In the genomic region with DNA sequence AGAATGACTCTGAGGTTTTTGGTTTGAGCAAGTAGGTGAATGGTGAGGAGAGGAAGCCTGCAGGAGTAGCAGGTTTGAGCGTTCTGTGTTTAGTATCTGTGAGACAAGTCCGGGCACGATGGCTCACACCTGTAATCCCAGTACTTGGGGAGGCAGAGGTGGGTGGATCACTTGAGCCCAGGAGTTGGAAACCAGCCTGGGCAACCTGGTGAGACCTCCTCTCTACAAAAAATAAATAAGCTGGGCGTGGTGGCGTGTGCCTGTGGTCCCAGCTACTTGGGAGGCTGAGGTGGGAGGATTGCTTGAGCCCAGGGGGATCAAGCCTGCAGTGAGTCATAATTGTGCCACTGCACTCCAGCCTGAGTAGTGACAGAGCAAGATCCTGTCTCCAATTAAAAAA, we compare ENCODE assay signal across 23 cellular contexts. TPM values are rescaled to one million over a fixed set of nuclear protein-coding genes. Genes with fewer than 3 reads are reported as not detected.
DNase-seq lines count a peak whose midpoint lies in the region; ATAC-seq, FAIRE-seq and TF ChIP-seq lines count a peak whose summit lies in the region.
"Had no signal": no experiment of that assay in that cellular context is flagged by ENCODE, and none has a peak within 500 bp of the region (broad histone marks: within the 10 kb centered on the region; RNA-seq: fewer than 3 reads in every experiment).

No MANE protein-coding gene starts in this region.

- no peak for TF ChIP-seq POLR2A in uterus (IDR thresholded peaks at IDR 0.05)

- H3K4me1 ChIP-seq in uterus, result no peaks in the 10 kb centered on the region
- H3K4me1 ChIP-seq in right atrium auricular region, result no peaks in the 10 kb centered on the region
- H3K4me1 ChIP-seq: A549, vagina had no signal

- FAIRE-seq in bronchial epithelial cell (lab: Jason Lieb, UNC), result peak; percentile 62
- no peak for FAIRE-seq in urothelium cell line (lab: Jason Lieb, UNC)
- FAIRE-seq: A549, frontal cortex, GM19239 had no signal

- no peaks in the 10 kb centered on the region for H3K27me3 ChIP-seq in bronchial epithelial cell (ENCODE audit: control insufficient read depth, insufficient read depth, low read length)
- H3K27me3 ChIP-seq in uterus, result no peaks in the 10 kb centered on the region
- H3K27me3 ChIP-seq in right atrium auricular region, result no peaks in the 10 kb centered on the region
- H3K27me3 ChIP-seq: vagina had no signal

- no peak for ATAC-seq in activated naive CD4-positive, alpha-beta T cell treated with anti-CD3 and anti-CD28 coated beads, Interleukin-2, amount 50 U/mL, for 72 hours
- ATAC-seq: A549, left colon had no signal

- H3K9me3 Mint-ChIP-seq in activated naive CD4-positive, alpha-beta T cell treated with anti-CD3 and anti-CD28 coated beads, Interleukin-2, amount 50 U/mL, for 72 hours, result no peaks in the 10 kb centered on the region
- H3K9me3 Mint-ChIP-seq: activated naive CD8-positive, alpha-beta T cell treated with anti-CD3 and anti-CD28 coated beads, Interleukin-2, amount 10 ng/mL, durations not matched to agents 7 days and 5 days; activated T-helper 1 cell treated with anti-CD3 and anti-CD28 coated beads, Interleukin-12 subunit alpha, Interleukin-12 subunit beta, Interleukin-2, Interleukin-4 antibody, amounts not matched to agents 30 ng/mL and 10 ng/mL and 1 ng/mL, durations not matched to agents 14 hours and 24 hours and 36 hours had no signal

- H3K27ac Mint-ChIP-seq in activated naive CD4-positive, alpha-beta T cell treated with anti-CD3 and anti-CD28 coated beads, Interleukin-2, amount 50 U/mL, for 72 hours, result peak overlapping the region; percentile 26 to 60
- H3K27ac Mint-ChIP-seq: activated naive CD8-positive, alpha-beta T cell treated with anti-CD3 and anti-CD28 coated beads, Interleukin-2, amount 10 ng/mL, durations not matched to agents 7 days and 5 days; activated T-helper 1 cell treated with anti-CD3 and anti-CD28 coated beads, Interleukin-12 subunit alpha, Interleukin-12 subunit beta, Interleukin-2, Interleukin-4 antibody, amounts not matched to agents 30 ng/mL and 10 ng/mL and 1 ng/mL, durations not matched to agents 14 hours and 24 hours and 36 hours had no signal

- no peak for DNase-seq in activated naive CD4-positive, alpha-beta T cell treated with anti-CD3 and anti-CD28 coated beads, Interleukin-2, amount 50 U/mL, for 72 hours (ENCODE audit: low spot score in 2 of 2)
- no peak for DNase-seq in activated naive CD4-positive, alpha-beta T cell treated with anti-CD3 and anti-CD28 coated beads, Interleukin-2, amount 50 U/mL, for 16 hours
- DNase-seq in NCI-H510A treated with DMSO at 0.1 percent for 48 hours (lab: John Stamatoyannopoulos, UW) (peak; percentile 76), bronchial epithelial cell (ENCODE audit: low read depth) (peak; percentile 96), urothelium cell line (ENCODE audit: low spot score) (peak; percentile 23), uterus (no peak), right atrium auricular region (ENCODE audit: low spot score) (no peak)
- no peak for DNase-seq in activated CD8-positive, alpha-beta memory T cell treated with anti-CD3 and anti-CD28 coated beads for 24 hours
- DNase-seq: activated naive CD8-positive, alpha-beta T cell treated with anti-CD3 and anti-CD28 coated beads, Interleukin-2, amount 10 ng/mL, durations not matched to agents 7 days and 5 days; Calu3; GOT3; left colon; NCI-H187 had no signal

- peaks cover 0 to 7% of the 10 kb centered on the region in 2 donors for H3K36me3 Mint-ChIP-seq in activated naive CD4-positive, alpha-beta T cell treated with anti-CD3 and anti-CD28 coated beads, Interleukin-2, amount 50 U/mL, for 72 hours

- intact Hi-C loops in uterus (cut with DNase I; ENCODE audit: low total_unique reads), result no loop called here

- H3K4me3 ChIP-seq in bronchial epithelial cell (ENCODE audit: low read depth, low read length) (no peak overlapping the region), uterus (no peak overlapping the region), right atrium auricular region (no peak overlapping the region)
- H3K4me3 ChIP-seq: A549, coronary artery, SK-N-MC, vagina had no signal

- H3K9me3 ChIP-seq in uterus (no peaks in the 10 kb centered on the region), right atrium auricular region (no peaks in the 10 kb centered on the region)
- H3K9me3 ChIP-seq: A549, vagina had no signal

- no peak overlapping the region for H3K27ac ChIP-seq in uterus
- H3K27ac ChIP-seq in right atrium auricular region, result no peak overlapping the region
- H3K27ac ChIP-seq: A549, coronary artery, SK-N-MC, vagina had no signal

- TF ChIP-seq CTCF in bronchial epithelial cell (IDR thresholded peaks at IDR 0.05; ENCODE audit: insufficient read depth, low read length, severe bottlenecking) (no peak), uterus (IDR thresholded peaks at IDR 0.05) (no peak), right atrium auricular region (IDR thresholded peaks at IDR 0.05) (no peak)

- H3K36me3 ChIP-seq in bronchial epithelial cell (ENCODE audit: control insufficient read depth, insufficient read depth, low read length), result no peaks in the 10 kb centered on the region
- H3K36me3 ChIP-seq in uterus, result no peaks in the 10 kb centered on the region
- no peaks in the 10 kb centered on the region for H3K36me3 ChIP-seq in right atrium auricular region
- H3K36me3 ChIP-seq: vagina had no signal

RNA-seq across cellular contexts. Expression of gene CENATAC, which starts 9.7 kb away (rescaled TPM):
- 10 to 100 TPM; 39.0 to 60.1 TPM for total RNA-seq in activated naive CD4-positive, alpha-beta T cell treated with anti-CD3 and anti-CD28 coated beads, Interleukin-2, amount 50 U/mL, for 72 hours
- total RNA-seq in bronchial epithelial cell (21.3 and 22.5 TPM in 2 replicates), uterus (10 to 100 TPM; 19.5 to 88.2 (median 49.7) TPM), right atrium auricular region (10 to 100 TPM in 1 of 2 donors, 1 to 10 TPM in 1; 8.7 to 11.9 TPM)

RNA-seq across cellular contexts. Expression of gene FOXR1, which starts 16.7 kb away (rescaled TPM):
- total RNA-seq in activated naive CD4-positive, alpha-beta T cell treated with anti-CD3 and anti-CD28 coated beads, Interleukin-2, amount 50 U/mL, for 72 hours, result not detected
- not detected in 2 replicates for total RNA-seq in bronchial epithelial cell
- total RNA-seq in uterus, result not detected
- not detected for total RNA-seq in right atrium auricular region
- total RNA-seq: activated CD8-positive, alpha-beta memory T cell treated with anti-CD3 and anti-CD28 coated beads for 36 hours; activated naive CD8-positive, alpha-beta T cell treated with anti-CD3 and anti-CD28 coated beads, Interleukin-2, amount 10 ng/mL, durations not matched to agents 7 days and 5 days; activated T-helper 1 cell treated with anti-CD3 and anti-CD28 coated beads, Interleukin-12 subunit alpha, Interleukin-12 subunit beta, Interleukin-2, Interleukin-4 antibody, amounts not matched to agents 30 ng/mL and 10 ng/mL and 1 ng/mL, durations not matched to agents 14 hours and 24 hours and 36 hours; Calu3; frontal cortex; left colon; pulmonary artery endothelial cell; T-helper 2 cell treated with Interferon-gamma antibody and Interleukin-4, amounts not matched to agents 100 ng/mL and 5 ng/mL, for 36 hours; vagina had no signal

RNA-seq across cellular contexts. Expression of gene RPS25, which starts 29.9 kb away (rescaled TPM):
- total RNA-seq in activated naive CD4-positive, alpha-beta T cell treated with anti-CD3 and anti-CD28 coated beads, Interleukin-2, amount 50 U/mL, for 72 hours, result 1,000 to 10,000 TPM; 1,843 to 2,330 TPM
- total RNA-seq in bronchial epithelial cell, result 529 and 1,126 TPM in 2 replicates
- 1,000 to 10,000 TPM; 1,075 to 3,325 (median 1,649) TPM for total RNA-seq in uterus
- 1,000 to 10,000 TPM in 1 of 2 donors, 100 to 1,000 TPM in 1; 812 to 1,966 TPM for total RNA-seq in right atrium auricular region

RNA-seq across cellular contexts. Expression of gene TRAPPC4, which starts 30.3 kb away (rescaled TPM):
- 100 to 1,000 TPM in 1 of 2 donors, 10 to 100 TPM in 1; 67.3 to 123 TPM for total RNA-seq in activated naive CD4-positive, alpha-beta T cell treated with anti-CD3 and anti-CD28 coated beads, Interleukin-2, amount 50 U/mL, for 72 hours
- total RNA-seq in bronchial epithelial cell (115 and 123 TPM in 2 replicates), uterus (10 to 100 TPM in 2 of 4 donors, 1 to 10 TPM in 2; 8.2 to 55.4 (median 28.6) TPM), right atrium auricular region (10 to 100 TPM; 26.1 to 37.2 TPM)

RNA-seq across cellular contexts. Expression of gene UPK2, which starts 32.2 kb away (rescaled TPM):
- total RNA-seq in activated naive CD4-positive, alpha-beta T cell treated with anti-CD3 and anti-CD28 coated beads, Interleukin-2, amount 50 U/mL, for 72 hours, result 1 to 10 TPM in 1 of 2 donors, under 1 TPM in 1; 0.80 to 2.0 TPM
- total RNA-seq in bronchial epithelial cell, result 0.13 TPM in 1 of 2 replicates, not detected in the other
- total RNA-seq in uterus, result not detected
- not detected for total RNA-seq in right atrium auricular region
- total RNA-seq: activated CD8-positive, alpha-beta memory T cell treated with anti-CD3 and anti-CD28 coated beads for 36 hours; activated T-helper 1 cell treated with anti-CD3 and anti-CD28 coated beads, Interleukin-12 subunit alpha, Interleukin-12 subunit beta, Interleukin-2, Interleukin-4 antibody, amounts not matched to agents 30 ng/mL and 10 ng/mL and 1 ng/mL, durations not matched to agents 14 hours and 24 hours and 36 hours; frontal cortex; left colon; pulmonary artery endothelial cell; T-helper 2 cell treated with Interferon-gamma antibody and Interleukin-4, amounts not matched to agents 100 ng/mL and 5 ng/mL, for 36 hours; vagina had no signal

Comparison
In these comparisons a context has a peak if more than half of its experiments do, and no peak if none do; other contexts are left out.
1. DNase-seq: peak in NCI-H510A treated with DMSO at 0.1 percent for 48 hours (single experiment), bronchial epithelial cell (single experiment) and urothelium cell line (single experiment); none in activated naive CD4-positive, alpha-beta T cell treated with anti-CD3 and anti-CD28 coated beads, Interleukin-2, amount 50 U/mL, for 72 hours (0 of 2), activated naive CD4-positive, alpha-beta T cell treated with anti-CD3 and anti-CD28 coated beads, Interleukin-2, amount 50 U/mL, for 16 hours (single experiment), uterus (0 of 2), activated CD8-positive, alpha-beta memory T cell treated with anti-CD3 and anti-CD28 coated beads for 24 hours (single experiment) and right atrium auricular region (single experiment).